8 cellular contexts compared by ENCODE assay signal in genomic region chr3:138434875-138435772, GRCh38. TPM values are rescaled to one million over a fixed set of nuclear protein-coding genes. Genes with fewer than 3 reads are reported as not detected.
DNase-seq lines count a peak whose midpoint lies in the region; ATAC-seq and TF ChIP-seq lines count a peak whose summit lies in the region.

No MANE protein-coding gene starts in this region.

- H3K4me1 ChIP-seq in Loucy (ENCODE audit: insufficient read depth, low read length, poor library complexity, severe bottlenecking) (no peaks in the 10 kb centered on the region), duodenal mucosa (ENCODE audit: control insufficient read depth in 1 of 2, insufficient read depth in 2 of 2, low read length in 2 of 2) (peaks cover 0 to 14% of the 10 kb centered on the region in 2 donors), vagina (peaks cover 26% of the 10 kb centered on the region)

- H3K9ac ChIP-seq in Loucy (ENCODE audit: low read depth, low read length, poor library complexity, severe bottlenecking) (no peak overlapping the region), duodenal mucosa (ENCODE audit: low read depth in 1 of 2, low read length in 2 of 2) (no peak overlapping the region)

- no peaks in the 10 kb centered on the region for H3K79me2 ChIP-seq in Loucy (ENCODE audit: insufficient read depth, low read length)

- no peaks in the 10 kb centered on the region for H3K9me2 ChIP-seq in Loucy (replicated peaks; ENCODE audit: low read depth, low read length)

- H3K9me3 ChIP-seq in Loucy (ENCODE audit: insufficient read depth, low read depth, low read length) (no peaks in the 10 kb centered on the region), duodenal mucosa (ENCODE audit: control insufficient read depth in 1 of 2, low read length in 2 of 2) (no peaks in the 10 kb centered on the region), vagina (no peaks in the 10 kb centered on the region)

- intact Hi-C loops in CD14-positive monocyte (cut with micrococcal nuclease) (no loop called here), vagina (cut with DNase I) (no loop called here)

- no peaks in the 10 kb centered on the region for H4K20me1 ChIP-seq in Loucy (ENCODE audit: insufficient read depth, low read length, poor library complexity, severe bottlenecking)

- no peak for DNase-seq in CD14-positive monocyte (ENCODE audit: low spot score)
- peak in 1 of 2 experiments; percentile 63 for DNase-seq in mesothelial cell of epicardium (ENCODE audit: low spot score in 2 of 2, unreplicated experiment in 2 of 2)
- no peak for DNase-seq in vagina (ENCODE audit: extremely low spot score in 2 of 2)
- no peak for DNase-seq in D341Med (ENCODE audit: low spot score)

- H3K4me3 Mint-ChIP-seq in CD14-positive monocyte: peak overlapping the region; percentile 77 to 92
- H3K4me3 Mint-ChIP-seq in mesothelial cell of epicardium: peak overlapping the region; percentile 73

- TF ChIP-seq CTCF in CD14-positive monocyte (IDR thresholded peaks at IDR 0.05) (no peak), Loucy (conservative IDR thresholded peaks at IDR 0.05; ENCODE audit: low read length) (no peak), mesothelial cell of epicardium (IDR thresholded peaks at IDR 0.05; ENCODE audit: unreplicated experiment) (no peak), vagina (IDR thresholded peaks at IDR 0.05) (no peak)

- H3K36me3 ChIP-seq in Loucy (ENCODE audit: insufficient read depth, low read length) (no peaks in the 10 kb centered on the region), duodenal mucosa (ENCODE audit: control insufficient read depth in 1 of 2, insufficient read depth in 2 of 2, low read length in 2 of 2) (no peaks in the 10 kb centered on the region), vagina (no peaks in the 10 kb centered on the region)

- no peaks in the 10 kb centered on the region for H3F3A ChIP-seq in Loucy (ENCODE audit: low read depth)

- H3K27me3 Mint-ChIP-seq in CD14-positive monocyte (ENCODE audit: low read depth in 3 of 3) (peaks cover 53 to 62% (median 58%) of the 10 kb centered on the region in 3 donors), mesothelial cell of epicardium (ENCODE audit: low read depth) (peaks cover 69% of the 10 kb centered on the region)

- H3K4me1 Mint-ChIP-seq in CD14-positive monocyte (peaks cover 18% of the 10 kb centered on the region), mesothelial cell of epicardium (no peaks in the 10 kb centered on the region)

- H3K36me3 Mint-ChIP-seq in CD14-positive monocyte (no peaks in the 10 kb centered on the region), mesothelial cell of epicardium (no peaks in the 10 kb centered on the region)

- H3K9me3 Mint-ChIP-seq in CD14-positive monocyte: peaks cover 0 to 10% (median 7%) of the 10 kb centered on the region in 7 donors
- no peaks in the 10 kb centered on the region for H3K9me3 Mint-ChIP-seq in mesothelial cell of epicardium

- no peak overlapping the region for H2AFZ ChIP-seq in Loucy (ENCODE audit: low read length)

- H3K27me3 ChIP-seq in Loucy (ENCODE audit: insufficient read depth, low read length, poor library complexity, severe bottlenecking) (no peaks in the 10 kb centered on the region), duodenal mucosa (ENCODE audit: control insufficient read depth in 1 of 2, insufficient read depth in 2 of 2, low read length in 2 of 2) (peaks cover 32 to 36% of the 10 kb centered on the region in 2 donors), vagina (peaks cover 5% of the 10 kb centered on the region)

- H3K27ac ChIP-seq in duodenal mucosa (ENCODE audit: low read depth, low read length) (no peak overlapping the region), vagina (no peak overlapping the region)

- H3K27ac Mint-ChIP-seq in CD14-positive monocyte (no peak overlapping the region), mesothelial cell of epicardium (no peak overlapping the region)

- TF ChIP-seq POLR2A in vagina (IDR thresholded peaks at IDR 0.05): no peak

- peak overlapping the region; percentile 16 for H3K4me2 ChIP-seq in Loucy (ENCODE audit: low read depth, low read length, poor library complexity, severe bottlenecking)

- H3K4me3 ChIP-seq in Loucy (ENCODE audit: low read length, poor library complexity, severe bottlenecking): no peak overlapping the region
- H3K4me3 ChIP-seq in duodenal mucosa (ENCODE audit: low read depth in 1 of 2, low read length in 2 of 2): peak overlapping the region; percentile 58 to 70
- peak overlapping the region; percentile 53 to 56 for H3K4me3 ChIP-seq in vagina

- no peak for ATAC-seq in GM18502 (IDR thresholded peaks at IDR 0.05; ENCODE audit: poor library complexity, unreplicated experiment)
- no peak for ATAC-seq in HG02763 (IDR thresholded peaks at IDR 0.05; ENCODE audit: unreplicated experiment)

RNA-seq across cellular contexts. Expression of gene ESYT3, which starts 0.7 kb away (rescaled TPM):
- not detected for polyA plus RNA-seq in CD14-positive monocyte
- total RNA-seq in mesothelial cell of epicardium (5.9 to 6.9 TPM (median 6.8 TPM) in 3 replicates), vagina (2.0 TPM)
